ENCODE assay signal across 1 cellular context in genomic region chr16:88512728-88513674, GRCh38.
TF ChIP-seq lines count a peak whose summit lies in the region.

No MANE protein-coding gene starts in this region.

TF ChIP-seq in K562, 482 proteins besides CTCF, POLR2A, EP300 and RAD21:
- TF ChIP-seq ZNF592 (IDR thresholded peaks at IDR 0.05), result no peak
- TF ChIP-seq POLR2AphosphoS2 (IDR thresholded peaks at IDR 0.05; ENCODE audit: low read length), result 0 out of 2 replicates have a peak, but pooled peaks have one; percentile 22
- no peak for TF ChIP-seq TCF15 (CRISPR knock-in tag; IDR thresholded peaks at IDR 0.05)
- no peak for TF ChIP-seq ARHGAP35 (IDR thresholded peaks at IDR 0.05; ENCODE audit: partially characterized antibody)
- TF ChIP-seq MLX (CRISPR knock-in tag; conservative IDR thresholded peaks at IDR 0.05), result no peak
- TF ChIP-seq BCLAF1 (IDR thresholded peaks at IDR 0.05; ENCODE audit: borderline replicate concordance in 1 of 2, control insufficient read depth in 1 of 2, low read depth in 2 of 2, low read length in 1 of 2), result no peak
- no peak for TF ChIP-seq ZNF232 (CRISPR knock-in tag; IDR thresholded peaks at IDR 0.05)
- TF ChIP-seq GATA2 (CRISPR knock-in tag; IDR thresholded peaks at IDR 0.05), result no peak
- TF ChIP-seq SUPT5H (IDR thresholded peaks at IDR 0.05), result no peak
- no peak for TF ChIP-seq NKRF (IDR thresholded peaks at IDR 0.05; ENCODE audit: borderline replicate concordance)
- TF ChIP-seq ZNF740 (CRISPR knock-in tag; IDR thresholded peaks at IDR 0.05), result no peak
- TF ChIP-seq ZNF740 (tag; IDR thresholded peaks at IDR 0.05), result no peak
- no peak for TF ChIP-seq UBTF (IDR thresholded peaks at IDR 0.05; ENCODE audit: borderline replicate concordance in 1 of 2, low read depth in 2 of 2, low read length in 2 of 2)
- no peak for TF ChIP-seq CREM (IDR thresholded peaks at IDR 0.05; ENCODE audit: low read depth)
- no peak for TF ChIP-seq ZNF695 (CRISPR knock-in tag; IDR thresholded peaks at IDR 0.05)
- TF ChIP-seq ZNF778 (CRISPR knock-in tag; IDR thresholded peaks at IDR 0.05), result no peak
- no peak for TF ChIP-seq HMGN3 (IDR thresholded peaks at IDR 0.05; ENCODE audit: borderline replicate concordance, extremely low read depth, insufficient read length, low read depth, low read length)
- TF ChIP-seq HDAC3 (IDR thresholded peaks at IDR 0.05; ENCODE audit: borderline replicate concordance, partially characterized antibody), result no peak
- no peak for TF ChIP-seq REST (CRISPR knock-in tag; IDR thresholded peaks at IDR 0.05; ENCODE audit: low read depth)
- TF ChIP-seq ZNF253 (CRISPR knock-in tag; conservative IDR thresholded peaks at IDR 0.05), result no peak
- TF ChIP-seq CHD2 (IDR thresholded peaks at IDR 0.05; ENCODE audit: low read depth, low read length), result no peak
- no peak for TF ChIP-seq HDAC8 (tag; IDR thresholded peaks at IDR 0.05)
- no peak for TF ChIP-seq ZNF436 (CRISPR knock-in tag; IDR thresholded peaks at IDR 0.05)
- TF ChIP-seq SMARCC2 (IDR thresholded peaks at IDR 0.05; ENCODE audit: low read depth), result no peak
- TF ChIP-seq MAX (CRISPR knock-in tag; IDR thresholded peaks at IDR 0.05), result peak; percentile 44; the same call in 1 of the 2 replicates
- TF ChIP-seq POLR2G (IDR thresholded peaks at IDR 0.05; ENCODE audit: low read depth, low read length), result peak; percentile 62
- TF ChIP-seq KDM5B (IDR thresholded peaks at IDR 0.05; ENCODE audit: insufficient replicate concordance, low read depth, low read length), result no peak
- no peak for TF ChIP-seq TGIF2 (CRISPR knock-in tag; IDR thresholded peaks at IDR 0.05)
- TF ChIP-seq ZEB2 (IDR thresholded peaks at IDR 0.05), result no peak
- peak; percentile 93 for TF ChIP-seq ZBTB9 (CRISPR knock-in tag; IDR thresholded peaks at IDR 0.05)
- TF ChIP-seq C11orf30 (IDR thresholded peaks at IDR 0.05; ENCODE audit: low read depth), result no peak
- no peak for TF ChIP-seq ZNF707 (CRISPR knock-in tag; conservative IDR thresholded peaks at IDR 0.05)
- no peak for TF ChIP-seq MAFF (IDR thresholded peaks at IDR 0.05; ENCODE audit: low read length)
- peak; percentile 59 for TF ChIP-seq USF1 (CRISPR knock-in tag; IDR thresholded peaks at IDR 0.05)
- peak; percentile 80 for TF ChIP-seq RBM22 (IDR thresholded peaks at IDR 0.05; ENCODE audit: low read depth, low read length, poor library complexity, severe bottlenecking)
- TF ChIP-seq RBM39 (optimal IDR thresholded peaks at IDR 0.05; ENCODE audit: low read depth, low read length), result no peak
- TF ChIP-seq CTBP1 (IDR thresholded peaks at IDR 0.05; ENCODE audit: borderline replicate concordance), result no peak
